In the genomic region with DNA sequence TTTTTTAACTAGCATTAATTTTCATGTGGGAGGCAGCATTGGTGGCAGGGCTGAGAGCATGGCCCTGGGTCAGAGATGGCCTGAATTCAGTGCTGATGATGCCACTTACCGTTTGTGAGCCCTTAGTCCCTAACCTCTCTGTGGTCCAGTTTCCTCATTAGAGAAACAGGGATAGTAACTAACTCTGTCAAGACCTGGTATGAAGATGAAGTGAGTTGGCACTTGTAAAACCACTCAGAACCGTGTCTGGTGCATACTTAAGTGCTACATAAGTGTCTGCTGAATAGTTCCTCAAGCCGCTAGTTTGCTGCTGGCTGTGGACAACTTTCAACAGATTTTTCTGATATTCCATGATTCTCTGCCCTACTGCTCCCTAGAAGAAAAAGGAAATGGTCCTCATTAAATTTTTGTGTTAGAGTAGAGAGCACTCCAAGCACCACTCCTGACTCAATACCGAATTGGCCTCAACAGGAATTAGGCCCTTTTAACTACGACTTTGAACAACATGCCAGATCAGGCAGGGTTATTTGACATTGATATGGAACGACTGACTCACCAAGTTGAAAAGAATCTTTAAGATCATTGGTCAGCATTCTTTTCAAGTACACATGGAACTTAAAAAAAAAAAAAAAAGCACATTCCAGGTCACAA, we compare ENCODE assay signal across 22 cellular contexts.
DNase-seq lines count a peak whose midpoint lies in the region; ATAC-seq and TF ChIP-seq lines count a peak whose summit lies in the region.
"Had no signal": no experiment of that assay in that cellular context is flagged by ENCODE, and none has a peak within 500 bp of the region (broad histone marks: within the 10 kb centered on the region; RNA-seq: fewer than 3 reads in every experiment).

No MANE protein-coding gene starts in this region.

- peaks cover 54% of the 10 kb centered on the region for H3K27me3 Mint-ChIP-seq in endodermal cell (ENCODE audit: insufficient read depth)
- no peaks in the 10 kb centered on the region for H3K27me3 Mint-ChIP-seq in osteocyte (ENCODE audit: unreplicated experiment)
- no peaks in the 10 kb centered on the region for H3K27me3 Mint-ChIP-seq in T-helper 17 cell
- H3K27me3 Mint-ChIP-seq: activated naive CD4-positive, alpha-beta T cell treated with anti-CD3 and anti-CD28 coated beads, Interleukin-2, amount 10 ng/mL, durations not matched to agents 7 days and 5 days had no signal

- BruUV-seq in mammary epithelial cell (replicated peaks; lab: Mats Ljungman, UMichigan), result no TSS peak

- H3K4me2 ChIP-seq in mammary epithelial cell (ENCODE audit: insufficient read depth, low read depth, low read length), result no peak overlapping the region
- H3K4me2 ChIP-seq: BLaER1 treated with 17β-estradiol and CSF1 and Interleukin-3, amounts not matched to agents 10 nM and 100 nM; SK-N-SH had no signal

- peaks cover 43% of the 10 kb centered on the region for H3K36me3 Mint-ChIP-seq in endodermal cell (ENCODE audit: low read depth)
- H3K36me3 Mint-ChIP-seq in osteocyte (ENCODE audit: unreplicated experiment), result no peaks in the 10 kb centered on the region
- H3K36me3 Mint-ChIP-seq in T-helper 17 cell (ENCODE audit: low read depth), result no peaks in the 10 kb centered on the region
- H3K36me3 Mint-ChIP-seq: activated naive CD4-positive, alpha-beta T cell treated with anti-CD3 and anti-CD28 coated beads, Interleukin-2, amount 10 ng/mL, durations not matched to agents 7 days and 5 days; memory B cell had no signal

- H3K27me3 ChIP-seq in endodermal cell (ENCODE audit: control insufficient read depth, insufficient read depth, low read length, poor library complexity, severe bottlenecking), result peaks cover 48% of the 10 kb centered on the region
- H3K27me3 ChIP-seq in mammary epithelial cell (ENCODE audit: insufficient read depth, low read length), result no peaks in the 10 kb centered on the region
- H3K27me3 ChIP-seq: BLaER1 treated with 17β-estradiol and CSF1 and Interleukin-3, amounts not matched to agents 10 nM and 100 nM; vagina had no signal

- CTCF ChIA-PET in mammary epithelial cell (lab: Charles Lee; ENCODE audit: low non-redundant PET), result no interaction called here

- H3K79me2 ChIP-seq in mammary epithelial cell (ENCODE audit: insufficient read depth, low read length), result no peaks in the 10 kb centered on the region

- no peak overlapping the region for H3K4me3 Mint-ChIP-seq in endodermal cell
- H3K4me3 Mint-ChIP-seq in osteocyte (ENCODE audit: unreplicated experiment), result no peak overlapping the region
- H3K4me3 Mint-ChIP-seq in T-helper 17 cell, result no peak overlapping the region
- H3K4me3 Mint-ChIP-seq: activated CD4-positive, alpha-beta T cell treated with anti-CD3 and anti-CD28 coated beads, Interleukin-2, amount 10 ng/mL, durations not matched to agents 7 days and 5 days; activated naive CD4-positive, alpha-beta T cell treated with anti-CD3 and anti-CD28 coated beads, Interleukin-2, amount 10 ng/mL, durations not matched to agents 7 days and 5 days; memory B cell had no signal

- H3K4me1 ChIP-seq in endodermal cell (ENCODE audit: control insufficient read depth, insufficient read depth, low read length) (no peaks in the 10 kb centered on the region), mammary epithelial cell (ENCODE audit: insufficient read depth, low read length) (no peaks in the 10 kb centered on the region)
- H3K4me1 ChIP-seq: BLaER1 treated with 17β-estradiol and CSF1 and Interleukin-3, amounts not matched to agents 10 nM and 100 nM had no signal

- in situ Hi-C loops in mammary epithelial cell (cut with MboI; ENCODE audit: low sequenced_read_pairs in 2 of 2), result no loop called here

- H3K27ac ChIP-seq in endodermal cell (ENCODE audit: low read depth, low read length) (no peak overlapping the region), mammary epithelial cell (ENCODE audit: insufficient read depth, low read depth, low read length) (no peak overlapping the region)
- H3K27ac ChIP-seq: BLaER1 treated with 17β-estradiol and CSF1 and Interleukin-3, amounts not matched to agents 10 nM and 100 nM; skin epidermis; vagina had no signal

- H3K4me1 Mint-ChIP-seq in endodermal cell (peaks cover 3% of the 10 kb centered on the region), osteocyte (ENCODE audit: unreplicated experiment) (no peaks in the 10 kb centered on the region), T-helper 17 cell (no peaks in the 10 kb centered on the region)
- H3K4me1 Mint-ChIP-seq: activated CD4-positive, alpha-beta T cell treated with anti-CD3 and anti-CD28 coated beads, Interleukin-2, amount 10 ng/mL, durations not matched to agents 7 days and 5 days; activated naive CD4-positive, alpha-beta T cell treated with anti-CD3 and anti-CD28 coated beads, Interleukin-2, amount 10 ng/mL, durations not matched to agents 7 days and 5 days; memory B cell; naive B cell had no signal

- H3K4me3 ChIP-seq in endodermal cell (ENCODE audit: low read length) (no peak overlapping the region), mammary epithelial cell (replicated peaks in 1 of 3; ENCODE audit: insufficient read depth in 1 of 3, low read depth in 2 of 3, low read length in 3 of 3) (no peak overlapping the region)
- H3K4me3 ChIP-seq: BLaER1 treated with 17β-estradiol and CSF1 and Interleukin-3, amounts not matched to agents 10 nM and 100 nM; skin epidermis; vagina had no signal

- H3K36me3 ChIP-seq in endodermal cell (ENCODE audit: control insufficient read depth, insufficient read depth, low read length) (no peaks in the 10 kb centered on the region), mammary epithelial cell (ENCODE audit: insufficient read depth, low read length) (no peaks in the 10 kb centered on the region)
- H3K36me3 ChIP-seq: BLaER1 treated with 17β-estradiol and CSF1 and Interleukin-3, amounts not matched to agents 10 nM and 100 nM; vagina had no signal

- H3K9me3 ChIP-seq in endodermal cell (ENCODE audit: control insufficient read depth, low read length) (peaks cover 30% of the 10 kb centered on the region), mammary epithelial cell (replicated peaks; ENCODE audit: insufficient read depth, low read length) (peaks cover 5% of the 10 kb centered on the region), T-helper 17 cell (ENCODE audit: control insufficient read depth, low read length, poor library complexity, severe bottlenecking) (no peaks in the 10 kb centered on the region)
- H3K9me3 ChIP-seq: SK-N-SH, vagina had no signal

- dilution Hi-C loops in mammary epithelial cell (cut with HindIII; ENCODE audit: low sequenced_read_pairs), result loop anchor here (5.0 kb wide), 1 partner anchor 97 kb away; no protein-coding TSS in a partner anchor

- intact Hi-C loops in mammary epithelial cell (cut with micrococcal nuclease), result no loop called here

- no peak overlapping the region for H3K9ac ChIP-seq in endodermal cell (ENCODE audit: extremely low read depth, low read length, poor library complexity, severe bottlenecking)
- H3K9ac ChIP-seq in mammary epithelial cell (ENCODE audit: insufficient read depth, low read length), result no peak overlapping the region
- H3K9ac ChIP-seq: BLaER1 treated with 17β-estradiol and CSF1 and Interleukin-3, amounts not matched to agents 10 nM and 100 nM; SK-N-SH had no signal

- no peaks in the 10 kb centered on the region for H4K20me1 ChIP-seq in mammary epithelial cell (ENCODE audit: insufficient read depth, low read length)
- H4K20me1 ChIP-seq: BLaER1 treated with 17β-estradiol and CSF1 and Interleukin-3, amounts not matched to agents 10 nM and 100 nM had no signal

- H3K9me3 Mint-ChIP-seq in endodermal cell (peaks cover 54% of the 10 kb centered on the region), osteocyte (ENCODE audit: unreplicated experiment) (peaks cover 5% of the 10 kb centered on the region)
- H3K9me3 Mint-ChIP-seq: activated CD4-positive, alpha-beta T cell treated with anti-CD3 and anti-CD28 coated beads, Interleukin-2, amount 10 ng/mL, durations not matched to agents 7 days and 5 days; activated naive CD4-positive, alpha-beta T cell treated with anti-CD3 and anti-CD28 coated beads, Interleukin-2, amount 10 ng/mL, durations not matched to agents 7 days and 5 days had no signal

- no peak overlapping the region for H2AFZ ChIP-seq in mammary epithelial cell (ENCODE audit: low read depth, low read length)

- DNase-seq in AG20443 (ENCODE audit: low spot score), result peak; percentile 41
- peak; percentile 55 for DNase-seq in M059J (ENCODE audit: low read depth)
- DNase-seq in endodermal cell, result peak; percentile 11
- DNase-seq in renal cortical epithelial cell (ENCODE audit: low read depth), result peak; percentile 61
- DNase-seq in osteocyte (ENCODE audit: extremely low spot score, unreplicated experiment), result no peak
- no peak for DNase-seq in NCI-H2171 (lab: John Stamatoyannopoulos, UW)
- no peak for DNase-seq in mammary epithelial cell
- DNase-seq in T-helper 17 cell, result no peak
- DNase-seq: activated CD4-positive, alpha-beta T cell treated with anti-CD3 and anti-CD28 coated beads, Interleukin-2, amount 10 ng/mL, durations not matched to agents 7 days and 5 days; activated naive CD4-positive, alpha-beta T cell treated with anti-CD3 and anti-CD28 coated beads, Interleukin-2, amount 10 ng/mL, durations not matched to agents 7 days and 5 days; activated T-cell treated with anti-CD3 and anti-CD28 coated beads, Interleukin-2, amount 50 U/mL, for 48 hours; Calu3; KG1; naive B cell; NCI-H1436; NCI-H748 treated with DMSO at 0.1 percent for 48 hours; SK-N-SH; T-helper 2 cell had no signal

- H3K27ac Mint-ChIP-seq in endodermal cell, result no peak overlapping the region
- no peak overlapping the region for H3K27ac Mint-ChIP-seq in osteocyte (ENCODE audit: unreplicated experiment)
- H3K27ac Mint-ChIP-seq in T-helper 17 cell, result no peak overlapping the region
- H3K27ac Mint-ChIP-seq: activated CD4-positive, alpha-beta T cell treated with anti-CD3 and anti-CD28 coated beads, Interleukin-2, amount 10 ng/mL, durations not matched to agents 7 days and 5 days; activated naive CD4-positive, alpha-beta T cell treated with anti-CD3 and anti-CD28 coated beads, Interleukin-2, amount 10 ng/mL, durations not matched to agents 7 days and 5 days; memory B cell; naive B cell had no signal

- TF ChIP-seq CTCF in endodermal cell (conservative IDR thresholded peaks at IDR 0.05), result no peak
- TF ChIP-seq CTCF in osteocyte (IDR thresholded peaks at IDR 0.05), result no peak
- TF ChIP-seq CTCF in mammary epithelial cell (conservative IDR thresholded peaks at IDR 0.05 in 1 of 2, IDR thresholded peaks at IDR 0.05 in 1 of 2; ENCODE audit: extremely low read depth in 1 of 2, insufficient read depth in 1 of 2, low read depth in 1 of 2, low read length in 2 of 2), result no peak

- ATAC-seq in T-helper 17 cell, result no peak

- WGBS in endodermal cell (ENCODE audit: insufficient coverage in 1 of 2, insufficient read length in 1 of 2), 2 experiments, result 90% methylated on average over 6 of the region's 6 CpGs
- 61% methylated on average over 6 of the region's 6 CpGs for WGBS in mammary epithelial cell (ENCODE audit: low coverage, missing lambda C conversion rate)

Comparison
In these comparisons a context has a peak if more than half of its experiments do, and no peak if none do; other contexts are left out.
1. DNase-seq: peak in AG20443 (single experiment), M059J (single experiment), endodermal cell (single experiment) and renal cortical epithelial cell (single experiment); none in osteocyte (single experiment), NCI-H2171 (single experiment), mammary epithelial cell (single experiment) and T-helper 17 cell (0 of 3).